ENCODE assay signal across 1 cellular context in genomic region chr4:176319704-176320339, GRCh38.
TF ChIP-seq lines count a peak whose summit lies in the region.

SPCS3 (plus strand) TSS chr4:176319966; CDS start chr4:176320077, 111 bp downstream.

TF ChIP-seq in HepG2, 621 proteins besides CTCF, POLR2A, EP300 and RAD21 (continued from another document and continues in another):
- no peak for TF ChIP-seq ZBTB4 (CRISPR knock-in tag; IDR thresholded peaks at IDR 0.05; ENCODE audit: borderline replicate concordance)
- no peak for TF ChIP-seq IKZF4 (CRISPR knock-in tag; IDR thresholded peaks at IDR 0.05; ENCODE audit: borderline replicate concordance, low read depth, not compliant biosample characterization)
- TF ChIP-seq ZNF34 (CRISPR knock-in tag; IDR thresholded peaks at IDR 0.05; ENCODE audit: borderline replicate concordance): peak; percentile 68; the same call in 1 of the 2 replicates
- no peak for TF ChIP-seq CENPBD1 (CRISPR knock-in tag; IDR thresholded peaks at IDR 0.05; ENCODE audit: borderline replicate concordance, low read depth)
- peak; percentile 62; the same call in 2 of the 3 replicates for TF ChIP-seq MXI1 (IDR thresholded peaks at IDR 0.05; ENCODE audit: borderline replicate concordance, low read depth, low read length)
- peak; percentile 22; the same call in 1 of the 2 replicates for TF ChIP-seq MAX (IDR thresholded peaks at IDR 0.05)
- TF ChIP-seq NR2F6 (IDR thresholded peaks at IDR 0.05): no peak
- no peak for TF ChIP-seq NR2F6 (CRISPR knock-in tag; IDR thresholded peaks at IDR 0.05)
- TF ChIP-seq DPF2 (CRISPR knock-in tag; IDR thresholded peaks at IDR 0.05; ENCODE audit: borderline replicate concordance, low read depth): no peak
- no peak for TF ChIP-seq FIP1L1 (IDR thresholded peaks at IDR 0.05; ENCODE audit: borderline replicate concordance, insufficient read depth, low read depth, low read length)
- no peak for TF ChIP-seq SIX1 (CRISPR knock-in tag; IDR thresholded peaks at IDR 0.05; ENCODE audit: borderline replicate concordance)
- TF ChIP-seq ZSCAN9 (CRISPR knock-in tag; IDR thresholded peaks at IDR 0.05; ENCODE audit: borderline replicate concordance): no peak
- TF ChIP-seq AKNA (CRISPR knock-in tag; IDR thresholded peaks at IDR 0.05; ENCODE audit: borderline replicate concordance): no peak
- TF ChIP-seq ELK4 (CRISPR knock-in tag; IDR thresholded peaks at IDR 0.05; ENCODE audit: borderline replicate concordance): no peak
- no peak for TF ChIP-seq NFRKB (IDR thresholded peaks at IDR 0.05)
- TF ChIP-seq TBL1XR1 (IDR thresholded peaks at IDR 0.05; ENCODE audit: borderline replicate concordance, low read length, partially characterized antibody): no peak
- TF ChIP-seq ZFP82 (CRISPR knock-in tag; IDR thresholded peaks at IDR 0.05; ENCODE audit: borderline replicate concordance): no peak
- TF ChIP-seq ZSCAN12 (CRISPR knock-in tag; IDR thresholded peaks at IDR 0.05): no peak
- TF ChIP-seq RFX1 (IDR thresholded peaks at IDR 0.05): no peak
- TF ChIP-seq JUN (CRISPR knock-in tag; IDR thresholded peaks at IDR 0.05): no peak
- TF ChIP-seq ZNF660 (CRISPR knock-in tag; IDR thresholded peaks at IDR 0.05; ENCODE audit: borderline replicate concordance, low read depth): no peak
- 0 out of 2 replicates have a peak, but pooled peaks have one; percentile 14 for TF ChIP-seq ZNF451 (CRISPR knock-in tag; IDR thresholded peaks at IDR 0.05)
- no peak for TF ChIP-seq HNF1B (CRISPR knock-in tag; IDR thresholded peaks at IDR 0.05)
- TF ChIP-seq HOMEZ (CRISPR knock-in tag; IDR thresholded peaks at IDR 0.05; ENCODE audit: low read depth): no peak
- no peak for TF ChIP-seq CCAR2 (optimal IDR thresholded peaks at IDR 0.05; ENCODE audit: low read depth, low read length)
- TF ChIP-seq ZNF574 (CRISPR knock-in tag; IDR thresholded peaks at IDR 0.05): peak; percentile 56; the same call in 1 of the 2 replicates
- TF ChIP-seq ZNF501 (CRISPR knock-in tag; IDR thresholded peaks at IDR 0.05): no peak
- TF ChIP-seq MEF2D (CRISPR knock-in tag; IDR thresholded peaks at IDR 0.05): no peak
- no peak for TF ChIP-seq JUND (CRISPR knock-in tag; IDR thresholded peaks at IDR 0.05)
- no peak for TF ChIP-seq ISL2 (CRISPR knock-in tag; IDR thresholded peaks at IDR 0.05)
- no peak for TF ChIP-seq BORCS8-MEF2B (CRISPR knock-in tag; IDR thresholded peaks at IDR 0.05)
- no peak for TF ChIP-seq ZNF75D (CRISPR knock-in tag; IDR thresholded peaks at IDR 0.05; ENCODE audit: borderline replicate concordance)
- TF ChIP-seq SP1 (IDR thresholded peaks at IDR 0.05): no peak
- TF ChIP-seq SP1 (CRISPR knock-in tag; IDR thresholded peaks at IDR 0.05): peak; percentile 89
- no peak for TF ChIP-seq HOXD1 (CRISPR knock-in tag; IDR thresholded peaks at IDR 0.05)
- no peak for TF ChIP-seq HNF1A (IDR thresholded peaks at IDR 0.05; ENCODE audit: low read depth)
- TF ChIP-seq HNF1A (CRISPR knock-in tag; IDR thresholded peaks at IDR 0.05; ENCODE audit: borderline replicate concordance): no peak
